In genomic region chr5:31753700-31754461, GRCh38 we compare ENCODE assay signal across 23 cellular contexts.
DNase-seq lines count a peak whose midpoint lies in the region; ATAC-seq and TF ChIP-seq lines count a peak whose summit lies in the region.
"Had no signal": no experiment of that assay in that cellular context is flagged by ENCODE, and none has a peak within 500 bp of the region (broad histone marks: within the 10 kb centered on the region; RNA-seq: fewer than 3 reads in every experiment).

No MANE protein-coding gene starts in this region.

- H3K4me3 ChIP-seq in iPS-18a (ENCODE audit: low read length) (peak overlapping the region; percentile 2), neural progenitor cell (no peak overlapping the region)
- H3K4me3 ChIP-seq: BLaER1 treated with 17β-estradiol and CSF1 and Interleukin-3, amounts not matched to agents 10 nM and 100 nM; GM12878; SJSA1 had no signal

- peak; percentile 18 for TF ChIP-seq CTCF in neural progenitor cell (IDR thresholded peaks at IDR 0.05)

- DNase-seq in NCI-H1417 (lab: John Stamatoyannopoulos, UW) = peak in 2 of 3 experiments; percentile 4 to 28
- no peak for DNase-seq in NCI-H1417 treated with DMSO at 0.1 percent for 48 hours (lab: John Stamatoyannopoulos, UW)
- peak; percentile 17 for DNase-seq in NCI-H69 (lab: John Stamatoyannopoulos, UW)
- peak; percentile 45 for DNase-seq in neural progenitor cell (ENCODE audit: low spot score)
- no peak for DNase-seq in left lobe of liver (ENCODE audit: low spot score)
- DNase-seq in activated T-cell treated with anti-CD3 and anti-CD28 coated beads, Interleukin-2, amount 50 U/mL, for 1 hour = no peak
- DNase-seq: Caco-2; CD4-positive, alpha-beta memory T cell; DMS 273 treated with DMSO at 0.1 percent for 48 hours; DMS79 treated with DMSO at 0.1 percent for 48 hours; NCI-H1105 treated with DMSO at 0.1 percent for 48 hours; NCI-H187; NCI-H226; NCI-H524 had no signal

- H3K27me3 ChIP-seq in iPS-18a (ENCODE audit: control insufficient read depth, insufficient read depth, low read length) (peaks cover 44% of the 10 kb centered on the region), neural progenitor cell (no peaks in the 10 kb centered on the region)
- H3K27me3 ChIP-seq: BLaER1 treated with 17β-estradiol and CSF1 and Interleukin-3, amounts not matched to agents 10 nM and 100 nM; SJSA1 had no signal

- H4K20me1 ChIP-seq in neural progenitor cell (ENCODE audit: low read depth) = no peaks in the 10 kb centered on the region
- H4K20me1 ChIP-seq: BLaER1 treated with 17β-estradiol and CSF1 and Interleukin-3, amounts not matched to agents 10 nM and 100 nM had no signal

- H3F3A ChIP-seq in neural progenitor cell (ENCODE audit: low read depth) = peaks cover 25% of the 10 kb centered on the region

- H3K4me1 ChIP-seq in iPS-18a (ENCODE audit: control insufficient read depth, low read depth, low read length) (peaks cover 11% of the 10 kb centered on the region), neural progenitor cell (peaks cover 32% of the 10 kb centered on the region)
- H3K4me1 ChIP-seq: Caco-2, SJSA1 had no signal

- no peaks in the 10 kb centered on the region for H3K36me3 Mint-ChIP-seq in neural progenitor cell
- H3K36me3 Mint-ChIP-seq: CD4-positive, alpha-beta memory T cell had no signal

- ATAC-seq in HG02571 (IDR thresholded peaks at IDR 0.05; ENCODE audit: unreplicated experiment) = no peak
- ATAC-seq in left lobe of liver = no peak
- ATAC-seq: GM12878, Right ventricle myocardium inferior had no signal

- H3K27ac ChIP-seq in iPS-18a (ENCODE audit: low read length) (no peak overlapping the region), neural progenitor cell (no peak overlapping the region)
- H3K27ac ChIP-seq: 22Rv1; BLaER1 treated with 17β-estradiol and CSF1 and Interleukin-3, amounts not matched to agents 10 nM and 100 nM; HL-60; KMS-11; SJSA1 had no signal

- peak overlapping the region; percentile 62 for H3K4me2 ChIP-seq in neural progenitor cell
- H3K4me2 ChIP-seq: BLaER1 treated with 17β-estradiol and CSF1 and Interleukin-3, amounts not matched to agents 10 nM and 100 nM; KMS-11 had no signal

- peaks cover 8% of the 10 kb centered on the region for H3K27me3 Mint-ChIP-seq in neural progenitor cell (ENCODE audit: insufficient read depth, low read depth)

- H3K27ac Mint-ChIP-seq in neural progenitor cell = no peak overlapping the region
- H3K27ac Mint-ChIP-seq: CD4-positive, alpha-beta memory T cell had no signal

- H3K4me1 Mint-ChIP-seq in neural progenitor cell = peaks cover 24% of the 10 kb centered on the region
- H3K4me1 Mint-ChIP-seq: CD4-positive, alpha-beta memory T cell had no signal

- no peak overlapping the region for H3K4me3 Mint-ChIP-seq in neural progenitor cell
- H3K4me3 Mint-ChIP-seq: CD4-positive, alpha-beta memory T cell had no signal

- H3K9me3 ChIP-seq in iPS-18a (ENCODE audit: control insufficient read depth, low read depth, low read length) (no peaks in the 10 kb centered on the region), neural progenitor cell (ENCODE audit: low read depth) (no peaks in the 10 kb centered on the region)
- H3K9me3 ChIP-seq: BLaER1 treated with 17β-estradiol and CSF1 and Interleukin-3, amounts not matched to agents 10 nM and 100 nM; Caco-2; SJSA1 had no signal

- H3K9ac ChIP-seq in iPS-18a (ENCODE audit: low read length) (no peak overlapping the region), neural progenitor cell (no peak overlapping the region)
- H3K9ac ChIP-seq: BLaER1 treated with 17β-estradiol and CSF1 and Interleukin-3, amounts not matched to agents 10 nM and 100 nM; KMS-11 had no signal

- H3K36me3 ChIP-seq in iPS-18a (ENCODE audit: control insufficient read depth, low read depth, low read length) (no peaks in the 10 kb centered on the region), neural progenitor cell (no peaks in the 10 kb centered on the region)
- H3K36me3 ChIP-seq: BLaER1 treated with 17β-estradiol and CSF1 and Interleukin-3, amounts not matched to agents 10 nM and 100 nM; SJSA1 had no signal

- H2AFZ ChIP-seq in neural progenitor cell (replicated peaks) = no peak overlapping the region

- H3K79me2 ChIP-seq in neural progenitor cell (ENCODE audit: low read depth) = no peaks in the 10 kb centered on the region

- H3K9me3 Mint-ChIP-seq in neural progenitor cell = no peaks in the 10 kb centered on the region

Comparison
In these comparisons a context has a peak if more than half of its experiments do, and no peak if none do; other contexts are left out.
1. DNase-seq: peak in NCI-H1417 (2 of 3), NCI-H69 (single experiment) and neural progenitor cell (single experiment); none in NCI-H1417 treated with DMSO at 0.1 percent for 48 hours (single experiment), left lobe of liver (single experiment) and activated T-cell treated with anti-CD3 and anti-CD28 coated beads, Interleukin-2, amount 50 U/mL, for 1 hour (single experiment).